In genomic region chr18:7172611-7173010, GRCh38 we compare ENCODE assay signal across 18 cellular contexts. TPM values are rescaled to one million over a fixed set of nuclear protein-coding genes. Genes with fewer than 3 reads are reported as not detected.
A peak's percentile ranks its signal among the peaks of the same experiment; 100 is the strongest.
DNase-seq lines count a peak whose midpoint lies in the region; ATAC-seq and TF ChIP-seq lines count a peak whose summit lies in the region.
"Had no signal": no experiment of that assay in that cellular context is flagged by ENCODE, and none has a peak within 500 bp of the region (broad histone marks: within the 10 kb centered on the region; RNA-seq: fewer than 3 reads in every experiment).

No MANE protein-coding gene starts in this region.

- TF ChIP-seq CTCF in choroid plexus epithelial cell (conservative IDR thresholded peaks at IDR 0.05; ENCODE audit: low read depth, low read length) (no peak), nephron progenitor cell (IDR thresholded peaks at IDR 0.05) (no peak), spleen (IDR thresholded peaks at IDR 0.05 in 8 of 11, conservative IDR thresholded peaks at IDR 0.05 in 3 of 11) (no peak), body of pancreas (IDR thresholded peaks at IDR 0.05) (no peak), MM.1S (IDR thresholded peaks at IDR 0.05; ENCODE audit: low read length) (no peak)

- no peaks in the 10 kb centered on the region for H3F3A ChIP-seq in MM.1S (ENCODE audit: insufficient read depth, low read length)

- peaks cover 0 to 10% (median 0%) of the 10 kb centered on the region in 6 donors for H3K4me1 ChIP-seq in spleen
- H3K4me1 ChIP-seq in body of pancreas = peaks cover 7% of the 10 kb centered on the region
- H3K4me1 ChIP-seq in MM.1S (ENCODE audit: low read length) = no peaks in the 10 kb centered on the region
- H3K4me1 ChIP-seq: A549 had no signal

- intact Hi-C loops in spleen (cut with DNase I; ENCODE audit: low total_unique reads) = no loop called here
- intact Hi-C loops in body of pancreas (cut with DNase I) = no loop called here

- H3K27me3 ChIP-seq in spleen (replicated peaks in 1 of 7) = no peaks in the 10 kb centered on the region
- no peaks in the 10 kb centered on the region for H3K27me3 ChIP-seq in body of pancreas
- no peaks in the 10 kb centered on the region for H3K27me3 ChIP-seq in MM.1S (replicated peaks; ENCODE audit: insufficient read depth, low read length)

- no peaks in the 10 kb centered on the region for H3K27me3 Mint-ChIP-seq in nephron progenitor cell (ENCODE audit: low read depth, poor library complexity)
- H3K27me3 Mint-ChIP-seq: IgD-negative memory B cell had no signal

- DNase-seq in amniotic epithelial cell (ENCODE audit: low read depth) (peak; percentile 61), choroid plexus epithelial cell (ENCODE audit: low read depth) (peak; percentile 23), nephron progenitor cell (no peak), spleen (peak; percentile 32), DMS114 treated with DMSO at 0.1 percent for 48 hours (lab: John Stamatoyannopoulos, UW; ENCODE audit: unreplicated experiment) (no peak), body of pancreas (no peak), COLO829 (ENCODE audit: low spot score) (no peak), MM.1S (no peak)
- DNase-seq: CD8-positive, alpha-beta T cell; DMS 273 treated with DMSO at 0.1 percent for 48 hours; DMS79; H7 had no signal

- no peaks in the 10 kb centered on the region for H3K79me2 ChIP-seq in MM.1S (ENCODE audit: low read length)

- ATAC-seq in body of pancreas = no peak
- ATAC-seq: A549; CD8-positive, alpha-beta T cell; GM23338 had no signal

- TF ChIP-seq POLR2A in spleen (IDR thresholded peaks at IDR 0.05) (no peak), body of pancreas (IDR thresholded peaks at IDR 0.05) (no peak)

- peaks cover 23% of the 10 kb centered on the region for H3K4me1 Mint-ChIP-seq in nephron progenitor cell
- H3K4me1 Mint-ChIP-seq: IgD-negative memory B cell had no signal

- H3K9ac ChIP-seq in MM.1S (ENCODE audit: low read length) = no peak overlapping the region

- no peaks in the 10 kb centered on the region for H3K9me3 Mint-ChIP-seq in nephron progenitor cell
- H3K9me3 Mint-ChIP-seq: CD14-positive monocyte; CD8-positive, alpha-beta T cell; GM23338; IgD-negative memory B cell had no signal

- H3K4me3 ChIP-seq in choroid plexus epithelial cell (ENCODE audit: low read depth, low read length) = no peak overlapping the region
- H3K4me3 ChIP-seq in spleen = no peak overlapping the region
- H3K4me3 ChIP-seq in body of pancreas = no peak overlapping the region
- no peak overlapping the region for H3K4me3 ChIP-seq in MM.1S (ENCODE audit: low read length)
- H3K4me3 ChIP-seq: A549, GM23338 had no signal

- H3K27ac ChIP-seq in spleen (no peak overlapping the region), body of pancreas (no peak overlapping the region), MM.1S (ENCODE audit: low read length) (no peak overlapping the region)
- H3K27ac ChIP-seq: A549 had no signal

- no peak overlapping the region for H3K4me3 Mint-ChIP-seq in nephron progenitor cell
- H3K4me3 Mint-ChIP-seq: CD14-positive monocyte; CD8-positive, alpha-beta T cell; GM23338; IgD-negative memory B cell had no signal

- WGBS in spleen, 5 donors = 75 to 96% (median 86%) methylated on average over 9 to 10 of the region's 10 CpGs
- 72 to 78% methylated on average over 10 of the region's 10 CpGs for WGBS in body of pancreas, 2 donors

- no peaks in the 10 kb centered on the region for H4K20me1 ChIP-seq in MM.1S (ENCODE audit: insufficient read depth, low read length)

- H3K36me3 ChIP-seq in spleen (no peaks in the 10 kb centered on the region), body of pancreas (replicated peaks in 1 of 2; ENCODE audit: insufficient read depth in 1 of 2, low read depth in 2 of 2) (no peaks in the 10 kb centered on the region), MM.1S (replicated peaks; ENCODE audit: insufficient read depth, low read length) (no peaks in the 10 kb centered on the region)

- H2AFZ ChIP-seq in MM.1S (ENCODE audit: low read length) = no peak overlapping the region
- H2AFZ ChIP-seq: GM23338 had no signal

- no peak overlapping the region for H3K4me2 ChIP-seq in MM.1S (ENCODE audit: low read depth, low read length)
- H3K4me2 ChIP-seq: A549, GM23338 had no signal

- peak overlapping the region; percentile 36 for H3K27ac Mint-ChIP-seq in nephron progenitor cell
- H3K27ac Mint-ChIP-seq: CD14-positive monocyte; CD8-positive, alpha-beta T cell; GM23338 had no signal

- H3K9me3 ChIP-seq in spleen (no peaks in the 10 kb centered on the region), body of pancreas (no peaks in the 10 kb centered on the region), MM.1S (replicated peaks; ENCODE audit: insufficient read depth, low read length) (no peaks in the 10 kb centered on the region; the same call in 1 of the 2 replicates)
- H3K9me3 ChIP-seq: A549 had no signal

- no peaks in the 10 kb centered on the region for H3K36me3 Mint-ChIP-seq in nephron progenitor cell (ENCODE audit: low read depth)
- H3K36me3 Mint-ChIP-seq: CD14-positive monocyte; CD8-positive, alpha-beta T cell; IgD-negative memory B cell had no signal

- no peaks in the 10 kb centered on the region for H3K9me2 ChIP-seq in MM.1S (replicated peaks; ENCODE audit: insufficient read depth, low read length)

RNA-seq across cellular contexts. Expression of gene LAMA1, which starts 55.0 kb away (rescaled TPM):
- 1 to 10 TPM in 4 of 7 donors, under 1 TPM in 3; 0.34 to 2.3 (median 1.3) TPM for total RNA-seq in spleen
- polyA plus RNA-seq in spleen = under 1 TPM; 0.20 to 0.52 (median 0.45) TPM
- 1 to 10 TPM in 1 of 2 donors, under 1 TPM in 1; 0.99 to 3.4 TPM for total RNA-seq in body of pancreas
- total RNA-seq: CD8-positive, alpha-beta T cell had no signal
- polyA plus RNA-seq: CD14-positive monocyte, IgD-negative memory B cell had no signal

RNA-seq across cellular contexts. Expression of gene LRRC30, which starts 58.3 kb away (rescaled TPM):
- total RNA-seq in spleen = not detected
- polyA plus RNA-seq in spleen = not detected
- total RNA-seq in body of pancreas = not detected
- total RNA-seq: CD8-positive, alpha-beta T cell; GM23338; H7; HT1080 had no signal
- polyA plus RNA-seq: A549, BJ, CD14-positive monocyte, GM23338, IgD-negative memory B cell had no signal

Comparison
In these comparisons a context has a peak if more than half of its experiments do, and no peak if none do; other contexts are left out.
1. DNase-seq: peak in amniotic epithelial cell (single experiment), choroid plexus epithelial cell (single experiment) and spleen (single experiment); none in nephron progenitor cell (single experiment), DMS114 treated with DMSO at 0.1 percent for 48 hours (single experiment), body of pancreas (0 of 4), COLO829 (single experiment) and MM.1S (single experiment).